34 cellular contexts compared by ENCODE assay signal in the genomic region with DNA sequence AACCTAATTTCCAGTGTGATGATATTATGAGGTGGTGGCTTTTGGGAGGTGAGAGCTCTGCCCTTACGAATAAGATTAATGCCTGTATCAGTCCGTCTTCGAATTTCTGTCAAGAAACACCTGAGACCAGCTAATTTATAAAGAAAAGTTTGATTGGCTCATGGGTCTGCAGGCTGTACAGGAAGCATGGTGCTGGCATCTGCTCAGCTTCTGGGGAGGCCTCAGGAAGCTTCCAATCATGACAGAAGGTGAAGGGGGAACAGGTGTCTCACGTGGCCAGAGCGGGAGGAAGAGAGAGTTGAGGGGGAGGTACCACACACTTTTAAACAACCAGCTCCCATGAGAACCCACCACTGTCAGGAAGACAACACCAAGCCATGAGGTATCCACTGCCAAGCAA. TPM values are rescaled to one million over a fixed set of nuclear protein-coding genes. Genes with fewer than 3 reads are reported as not detected.
"Had no signal": no experiment of that assay in that cellular context is flagged by ENCODE, and none has a peak within 500 bp of the region (broad histone marks: within the 10 kb centered on the region; RNA-seq: fewer than 3 reads in every experiment).

No MANE protein-coding gene starts in this region.

- H3K27ac ChIP-seq: colonic mucosa, epithelial cell of prostate, gastrocnemius medialis, neutrophil, pancreas, suprapubic skin, transverse colon, upper lobe of right lung, uterus had no signal

- DNase-seq: colonic mucosa; effector CD8-positive, alpha-beta T cell; endodermal cell; foreskin fibroblast; gastrocnemius medialis; head of caudate nucleus; kidney; mesenchymal stem cell; naive thymus-derived CD8-positive, alpha-beta T cell; pancreas; stimulated activated CD4-positive, alpha-beta T cell treated with anti-CD3 and anti-CD28 coated beads, Interleukin-12 subunit alpha, Interleukin-12 subunit beta, amount 100 ng/mL, for 4 hours; stimulated activated CD4-positive, alpha-beta T cell treated with anti-CD3 and anti-CD28 coated beads, Interleukin-1b, Interleukin-23, amount 100 ng/mL, for 48 hours; stimulated activated CD4-positive, alpha-beta T cell treated with anti-CD3 and anti-CD28 coated beads, Interleukin-4, amount 100 ng/mL, for 1 hour; stimulated activated CD8-positive, alpha-beta memory T cell treated with anti-CD3 and anti-CD28 coated beads, Interleukin-4, amount 100 ng/mL, for 48 hours; stimulated activated naive CD4-positive, alpha-beta T cell; stimulated activated naive CD8-positive, alpha-beta T cell treated with anti-CD3 and anti-CD28 coated beads, Interleukin-15, amount 100 ng/mL, for 72 hours; transverse colon; upper lobe of right lung; uterus had no signal

- H3K4me2 ChIP-seq: smooth muscle cell had no signal

- H3K9me3 ChIP-seq: colonic mucosa, gastrocnemius medialis, neutrophil, pancreas, suprapubic skin, transverse colon, upper lobe of right lung, uterus had no signal

- H3K4me3 ChIP-seq: colonic mucosa, gastrocnemius medialis, pancreas, smooth muscle cell, suprapubic skin, transverse colon, upper lobe of right lung, uterus had no signal

- H3K4me3 Mint-ChIP-seq: dendritic cell treated with granulocyte-macrophage colony-stimulating factor and Interleukin-4, amounts not matched to agents 40 ng/mL and 50 ng/mL, for 4 days; endodermal cell; naive thymus-derived CD8-positive, alpha-beta T cell; stimulated activated naive CD8-positive, alpha-beta T cell treated with anti-CD3 and anti-CD28 coated beads, Interleukin-15, amount 100 ng/mL, for 72 hours had no signal

- H3K27ac Mint-ChIP-seq: dendritic cell treated with granulocyte-macrophage colony-stimulating factor and Interleukin-4, amounts not matched to agents 40 ng/mL and 50 ng/mL, for 4 days; endodermal cell had no signal

- H3K27me3 ChIP-seq: gastrocnemius medialis, pancreas, suprapubic skin, upper lobe of right lung, uterus had no signal

- H3K36me3 ChIP-seq: colonic mucosa, gastrocnemius medialis, neutrophil, pancreas, suprapubic skin, transverse colon, upper lobe of right lung, uterus had no signal

- ATAC-seq: esophagus mucosa; gastrocnemius medialis; left lobe of liver; naive thymus-derived CD8-positive, alpha-beta T cell; pancreas; sciatic nerve; stimulated activated naive CD8-positive, alpha-beta T cell treated with anti-CD3 and anti-CD28 coated beads, Interleukin-15, amount 100 ng/mL, for 72 hours; upper lobe of right lung had no signal

- H3K4me1 ChIP-seq: colonic mucosa had no signal

RNA-seq across cellular contexts. Expression of gene C9orf50, which starts 46.9 kb away (rescaled TPM):
- total RNA-seq: colonic mucosa; endodermal cell; esophagus mucosa; gastrocnemius medialis; glomerular endothelial cell; left lobe of liver; lung microvascular endothelial cell; myocyte; naive thymus-derived CD8-positive, alpha-beta T cell; omental fat pad; pancreas; posterior vena cava; smooth muscle cell; transverse colon; upper lobe of right lung had no signal
- polyA plus RNA-seq: liver; naive thymus-derived CD8-positive, alpha-beta T cell; neural cell; pancreas had no signal
